21 cellular contexts compared by ENCODE assay signal in genomic region chr5:129098488-129099183, GRCh38. TPM values are rescaled to one million over a fixed set of nuclear protein-coding genes. Genes with fewer than 3 reads are reported as not detected.
DNase-seq lines count a peak whose midpoint lies in the region; ATAC-seq, FAIRE-seq and TF ChIP-seq lines count a peak whose summit lies in the region.
"Had no signal": no experiment of that assay in that cellular context is flagged by ENCODE, and none has a peak within 500 bp of the region (broad histone marks: within the 10 kb centered on the region; RNA-seq: fewer than 3 reads in every experiment).

No MANE protein-coding gene starts in this region.

- H3K27me3 ChIP-seq in right atrium auricular region (no peaks in the 10 kb centered on the region), adipocyte (replicated peaks; ENCODE audit: control insufficient read depth, insufficient read depth, low read length) (no peaks in the 10 kb centered on the region), keratinocyte (ENCODE audit: control insufficient read depth, extremely low read depth, insufficient read depth, low read length) (no peaks in the 10 kb centered on the region)
- H3K27me3 ChIP-seq: adrenal gland, sigmoid colon had no signal

- H3K36me3 ChIP-seq in right atrium auricular region (no peaks in the 10 kb centered on the region), adipocyte (ENCODE audit: control insufficient read depth, insufficient read depth, low read length, severe bottlenecking) (no peaks in the 10 kb centered on the region), keratinocyte (ENCODE audit: control insufficient read depth in 2 of 2, extremely low read depth in 1 of 2, insufficient read depth in 2 of 2, low read length in 2 of 2) (no peaks in the 10 kb centered on the region)
- H3K36me3 ChIP-seq: adrenal gland, neutrophil, sigmoid colon had no signal

- no peak for ATAC-seq in Right ventricle myocardium inferior
- ATAC-seq in HG02588 (IDR thresholded peaks at IDR 0.05; ENCODE audit: unreplicated experiment), result no peak
- no peak for ATAC-seq in esophagus mucosa
- ATAC-seq in left colon, result no peak

- intact Hi-C loops in Right ventricle myocardium inferior (cut with DNase I) (no loop called here), left colon (cut with DNase I, micrococcal nuclease) (no loop called here)

- H3K9ac ChIP-seq in adipocyte (ENCODE audit: low read length) (peak overlapping the region; percentile 43), keratinocyte (ENCODE audit: control insufficient read depth, extremely low read depth, insufficient read depth, low read length) (no peak overlapping the region)

- no peak for DNase-seq in right atrium auricular region (ENCODE audit: low spot score)
- DNase-seq in Right ventricle myocardium inferior (ENCODE audit: missing footprints), result no peak
- DNase-seq in adipocyte (ENCODE audit: low read depth), result no peak
- DNase-seq in keratinocyte (ENCODE audit: low read depth, low spot score), result no peak
- DNase-seq in activated CD4-positive, alpha-beta T cell treated with anti-CD3 and anti-CD28 coated beads for 48 hours, result no peak
- no peak for DNase-seq in left colon
- DNase-seq: activated effector memory CD4-positive, alpha-beta T cell treated with Interleukin-2 at 50 U/mL for 16 hours; CD4-positive, alpha-beta memory T cell; DMS53; effector CD4-positive, alpha-beta T cell; NCI-H1092 treated with DMSO at 0.1 percent for 48 hours; NCI-H748 treated with DMSO at 0.1 percent for 48 hours; sigmoid colon; stimulated activated CD4-positive, alpha-beta T cell treated with anti-CD3 and anti-CD28 coated beads, Interleukin-1b, Interleukin-23, amount 100 ng/mL, for 48 hours had no signal

- no peaks in the 10 kb centered on the region for H3K9me3 ChIP-seq in right atrium auricular region
- no peaks in the 10 kb centered on the region for H3K9me3 ChIP-seq in adipocyte (ENCODE audit: control insufficient read depth, low read length)
- H3K9me3 ChIP-seq in keratinocyte (ENCODE audit: control insufficient read depth, low read depth, low read length), result no peaks in the 10 kb centered on the region
- H3K9me3 ChIP-seq: adrenal gland, neutrophil, sigmoid colon had no signal

- peak overlapping the region; percentile 77 to 95 for H3K27ac ChIP-seq in right atrium auricular region
- H3K27ac ChIP-seq in keratinocyte (ENCODE audit: control insufficient read depth, insufficient read depth, low read length), result no peak overlapping the region
- H3K27ac ChIP-seq: adrenal gland, HL-60, neutrophil, SK-N-MC had no signal

- H4K20me1 ChIP-seq in keratinocyte (ENCODE audit: control insufficient read depth, extremely low read depth, insufficient read depth, low read length), result no peaks in the 10 kb centered on the region

- peaks cover 24% of the 10 kb centered on the region for H3K79me2 ChIP-seq in keratinocyte (ENCODE audit: control insufficient read depth, insufficient read depth, low read length)

- TF ChIP-seq CTCF in right atrium auricular region (IDR thresholded peaks at IDR 0.05) (no peak), keratinocyte (optimal IDR thresholded peaks at IDR 0.05 in 1 of 3, IDR thresholded peaks at IDR 0.05 in 1 of 3, conservative IDR thresholded peaks at IDR 0.05 in 1 of 3; ENCODE audit: extremely low read depth in 1 of 3, insufficient read depth in 2 of 3, low read length in 3 of 3) (no peak)

- FAIRE-seq in keratinocyte (lab: Jason Lieb, UNC), result peak; percentile 74
- FAIRE-seq: H54 had no signal

- dilution Hi-C loops in keratinocyte (cut with MboI; ENCODE audit: extremely low pct_ligation_motif_present, low sequenced_read_pairs), result no loop called here

- H3K4me2 ChIP-seq in keratinocyte (ENCODE audit: control insufficient read depth, extremely low read depth, insufficient read depth, low read depth, low read length), result peak overlapping the region; percentile 98

- no peaks in the 10 kb centered on the region for H3K9me1 ChIP-seq in keratinocyte (ENCODE audit: control insufficient read depth, extremely low read depth, insufficient read depth, low read length)

- H3K4me3 ChIP-seq in right atrium auricular region (peak overlapping the region; percentile 17 to 96), adipocyte (ENCODE audit: low read length) (peak overlapping the region; percentile 46), keratinocyte (ENCODE audit: control insufficient read depth in 2 of 3, extremely low read depth in 1 of 3, insufficient read depth in 2 of 3, low read depth in 1 of 3, low read length in 3 of 3) (peak overlapping the region in 1 of 3 experiments; percentile 41)
- H3K4me3 ChIP-seq: adrenal gland, sigmoid colon, SK-N-MC had no signal

- H2AFZ ChIP-seq in keratinocyte (ENCODE audit: control insufficient read depth, low read length), result no peak overlapping the region

- H3K4me1 ChIP-seq in right atrium auricular region, result peaks cover 0 to 75% of the 10 kb centered on the region in 2 donors
- H3K4me1 ChIP-seq in adipocyte (ENCODE audit: control insufficient read depth, insufficient read depth, low read length), result peaks cover 40% of the 10 kb centered on the region
- H3K4me1 ChIP-seq in keratinocyte (ENCODE audit: control insufficient read depth, extremely low read depth, insufficient read depth, low read length), result peaks cover 31% of the 10 kb centered on the region

RNA-seq across cellular contexts. Expression of gene ISOC1, which starts 4.1 kb away (rescaled TPM):
- total RNA-seq in right atrium auricular region (100 to 1,000 TPM in 1 of 2 donors, 10 to 100 TPM in 1; 45.9 to 168 TPM), Right ventricle myocardium inferior (120 TPM), esophagus mucosa (17.7 TPM), left colon (10 to 100 TPM; 28.2 to 30.6 TPM)
- 16.4 to 26.4 TPM (median 16.8 TPM) in 3 replicates for polyA plus RNA-seq in keratinocyte
- 11.2 TPM for polyA plus RNA-seq in keratinocyte (2011; ENCODE audit: low read depth)
- polyA plus RNA-seq in keratinocyte (2011; cell fraction: cytosol; rRNA removed), result 16.5 and 21.6 TPM in 2 replicates
- polyA plus RNA-seq in keratinocyte (2011; cell fraction: nucleus; rRNA removed), result 11.5 and 12.2 TPM in 2 replicates
- polyA plus RNA-seq in keratinocyte (2012; ENCODE audit: low replicate concordance), result 13.7 and 16.6 TPM in 2 replicates
- 2.7 to 18.3 TPM (median 10.0 TPM) in 3 replicates for polyA minus RNA-seq in keratinocyte
- 19.2 TPM for polyA minus RNA-seq in keratinocyte (2011; cell fraction: cytosol; rRNA and poly(A)+ RNA removed)
- 4.4 and 7.9 TPM in 2 replicates for polyA minus RNA-seq in keratinocyte (2011; cell fraction: nucleus; rRNA and poly(A)+ RNA removed)
